9 cellular contexts compared by ENCODE assay signal in genomic region chr11:81658722-81659121, GRCh38.
DNase-seq lines count a peak whose midpoint lies in the region; ATAC-seq and TF ChIP-seq lines count a peak whose summit lies in the region.
"Had no signal": no experiment of that assay in that cellular context is flagged by ENCODE, and none has a peak within 500 bp of the region (broad histone marks: within the 10 kb centered on the region; RNA-seq: fewer than 3 reads in every experiment).

No MANE protein-coding gene starts in this region.

- H2BK15ac ChIP-seq in IMR-90 (ENCODE audit: low read depth, low read length), result no peak overlapping the region

- DNase-seq in GM10248 (ENCODE audit: extremely low spot score) (peak; percentile 21), IMR-90 (peak; percentile 9), cardiac fibroblast (ENCODE audit: low read depth in 2 of 2) (peak; percentile 8 to 13), C1 segment of cervical spinal cord (lab: John Stamatoyannopoulos, UW) (no peak), body of pancreas (no peak), left ventricle myocardium superior (no peak)

- no CpG with 5 or more reads among the region's 1 CpG for WGBS in IMR-90 (ENCODE audit: extremely low coverage in 2 of 2, insufficient read length in 1 of 2), 2 experiments
- 24 to 50% methylated on average over 1 of the region's 1 CpG for WGBS in body of pancreas, 2 donors

- H3K9me1 ChIP-seq in IMR-90 (ENCODE audit: insufficient read depth, low read length), result no peaks in the 10 kb centered on the region

- no peaks in the 10 kb centered on the region for H4K20me1 ChIP-seq in IMR-90 (ENCODE audit: insufficient read depth, low read length)

- H4K91ac ChIP-seq in IMR-90 (ENCODE audit: insufficient read depth, low read depth, low read length), result no peak overlapping the region

- H3K27me3 ChIP-seq in IMR-90 (ENCODE audit: control insufficient read depth, insufficient read depth, low read length), result no peaks in the 10 kb centered on the region
- H3K27me3 ChIP-seq in body of pancreas, result no peaks in the 10 kb centered on the region
- H3K27me3 ChIP-seq: SJSA1 had no signal

- in situ Hi-C loops in IMR-90 (cut with MboI; ENCODE audit: low sequenced_read_pairs), result no loop called here

- no peak overlapping the region for H3K9ac ChIP-seq in IMR-90 (ENCODE audit: low read depth, low read length)

- POLR2A ChIA-PET in GM10248 (lab: Yijun Ruan, JAX) (no interaction called here), IMR-90 (lab: Charles Lee; ENCODE audit: unreplicated experiment) (no interaction called here)

- TF ChIP-seq CTCF in GM10248 (IDR thresholded peaks at IDR 0.05; ENCODE audit: control extremely low read depth, extremely low read depth, low read depth, missing control alignments) (peak; percentile 55), IMR-90 (conservative IDR thresholded peaks at IDR 0.05; ENCODE audit: low read depth, low read length) (peak; percentile 41), cardiac fibroblast (IDR thresholded peaks at IDR 0.05; ENCODE audit: low read depth, low read length) (peak; percentile 33), body of pancreas (IDR thresholded peaks at IDR 0.05) (peak in 3 of 7 experiments; percentile 8 to 22 (median 13))

- H3K56ac ChIP-seq in IMR-90 (ENCODE audit: extremely low read depth, insufficient read depth, low read length), result no peak overlapping the region

- H3K9me3 ChIP-seq in IMR-90 (ENCODE audit: control insufficient read depth, insufficient read depth, low read length) (no peaks in the 10 kb centered on the region), body of pancreas (no peaks in the 10 kb centered on the region)
- H3K9me3 ChIP-seq: SJSA1 had no signal

- no peak overlapping the region for H2BK120ac ChIP-seq in IMR-90 (ENCODE audit: low read depth, low read length)

- dilution Hi-C loops in IMR-90 (cut with HindIII; ENCODE audit: low sequenced_read_pairs, unreplicated experiment), result no loop called here

- H4K8ac ChIP-seq in IMR-90 (ENCODE audit: low read depth in 2 of 2, low read length in 2 of 2), result no peak overlapping the region

- no peak overlapping the region for H3K14ac ChIP-seq in IMR-90 (replicated peaks; ENCODE audit: low read depth, low read length)

- CTCF ChIA-PET in GM10248 (lab: Yijun Ruan, JAX) (interaction anchor here (1.0 to 2.2 kb wide), 5 partner anchors 9 to 1038 kb away, joined by 3 to 6 read pairs (median 4); no protein-coding TSS in a partner anchor), IMR-90 (lab: Yijun Ruan, JAX) (interaction anchor here (1.0 kb wide), 1 partner anchor 11 kb away, joined by 3 read pairs; no protein-coding TSS in a partner anchor)

- ATAC-seq in GM21360 (IDR thresholded peaks at IDR 0.05; ENCODE audit: unreplicated experiment) (peak; percentile 94), IMR-90 (ENCODE audit: low read depth) (no peak), HG02840 (IDR thresholded peaks at IDR 0.05; ENCODE audit: low FRiP score, unreplicated experiment) (no peak), body of pancreas (no peak), left ventricle myocardium superior (no peak)

- no TSS peak for BruUV-seq in IMR-90 (replicated peaks; lab: Mats Ljungman, UMichigan)

- no peak overlapping the region for H2AK9ac ChIP-seq in IMR-90 (replicated peaks; ENCODE audit: low read depth, low read length, poor library complexity)

- no peak overlapping the region for H2BK20ac ChIP-seq in IMR-90 (ENCODE audit: low read depth, low read length)

- no peaks in the 10 kb centered on the region for H3K79me1 ChIP-seq in IMR-90 (ENCODE audit: low read depth in 1 of 2, low read length in 2 of 2)

- H3K4me2 ChIP-seq in IMR-90 (ENCODE audit: low read depth, low read length), result no peak overlapping the region

- H3K4me3 ChIP-seq in IMR-90 (ENCODE audit: insufficient read depth, low read depth, low read length), result no peak overlapping the region
- no peak overlapping the region for H3K4me3 ChIP-seq in cardiac fibroblast (replicated peaks in 1 of 2; ENCODE audit: low read depth in 2 of 2, low read length in 2 of 2)
- H3K4me3 ChIP-seq in body of pancreas, result no peak overlapping the region
- H3K4me3 ChIP-seq: SJSA1 had no signal

- H3K18ac ChIP-seq in IMR-90 (ENCODE audit: low read depth, low read length), result no peak overlapping the region

- no peak overlapping the region for H3K4ac ChIP-seq in IMR-90 (ENCODE audit: low read depth, low read length)

- H4K5ac ChIP-seq in IMR-90 (ENCODE audit: low read depth, low read length), result no peak overlapping the region

- intact Hi-C loops in IMR-90 (cut with micrococcal nuclease) (no loop called here), body of pancreas (cut with DNase I) (no loop called here), left ventricle myocardium superior (cut with micrococcal nuclease) (no loop called here)

- H2BK5ac ChIP-seq in IMR-90 (ENCODE audit: low read depth, low read length, poor library complexity, severe bottlenecking), result no peak overlapping the region

- H3K23ac ChIP-seq in IMR-90 (ENCODE audit: low read depth, low read length), result no peak overlapping the region

- H2AFZ ChIP-seq in IMR-90 (replicated peaks; ENCODE audit: low read length, poor library complexity), result no peak overlapping the region

- no peaks in the 10 kb centered on the region for H3K4me1 ChIP-seq in IMR-90 (ENCODE audit: control insufficient read depth, insufficient read depth, low read length)
- no peaks in the 10 kb centered on the region for H3K4me1 ChIP-seq in body of pancreas
- H3K4me1 ChIP-seq: SJSA1 had no signal

- H3K27ac ChIP-seq in IMR-90 (ENCODE audit: insufficient read depth, low read length) (no peak overlapping the region), body of pancreas (no peak overlapping the region)
- H3K27ac ChIP-seq: SJSA1 had no signal

- H2AK5ac ChIP-seq in IMR-90 (ENCODE audit: low read depth, low read length), result no peak overlapping the region

- 0 out of 2 replicates have a peak, but pooled peaks have one; percentile 5 for TF ChIP-seq RAD21 in IMR-90 (IDR thresholded peaks at IDR 0.05; ENCODE audit: low read length)

- TF ChIP-seq POLR2A in IMR-90 (IDR thresholded peaks at IDR 0.05; ENCODE audit: low read depth, low read length) (no peak), body of pancreas (IDR thresholded peaks at IDR 0.05) (no peak)

- H3K36me3 ChIP-seq in IMR-90 (ENCODE audit: control insufficient read depth, insufficient read depth, low read length), result no peaks in the 10 kb centered on the region
- H3K36me3 ChIP-seq in body of pancreas (replicated peaks in 1 of 2; ENCODE audit: insufficient read depth in 1 of 2, low read depth in 2 of 2), result no peaks in the 10 kb centered on the region
- H3K36me3 ChIP-seq: SJSA1 had no signal

TF ChIP-seq in IMR-90, 13 proteins besides CTCF, POLR2A, EP300 and RAD21:
- TF ChIP-seq BHLHE40 (IDR thresholded peaks at IDR 0.05; ENCODE audit: low read depth, low read length) (no peak), CEBPB (IDR thresholded peaks at IDR 0.05; ENCODE audit: low read depth, low read length) (peak; percentile 26; the same call in 1 of the 2 replicates)

Comparison
In these comparisons a context has a peak if more than half of its experiments do, and no peak if none do; other contexts are left out.
1. DNase-seq: peak in GM10248 (single experiment), IMR-90 (single experiment) and cardiac fibroblast (2 of 2); none in C1 segment of cervical spinal cord (0 of 14), body of pancreas (0 of 4) and left ventricle myocardium superior (single experiment).